9 cellular contexts compared by ENCODE assay signal in genomic region chr19:5827342-5827890, GRCh38. TPM values are rescaled to one million over a fixed set of nuclear protein-coding genes. Genes with fewer than 3 reads are reported as not detected.
A peak's percentile ranks its signal among the peaks of the same experiment; 100 is the strongest.
DNase-seq lines count a peak whose midpoint lies in the region; ATAC-seq lines count a peak whose summit lies in the region.
"Had no signal": no experiment of that assay in that cellular context is flagged by ENCODE, and none has a peak within 500 bp of the region (broad histone marks: within the 10 kb centered on the region; RNA-seq: fewer than 3 reads in every experiment).

No MANE protein-coding gene starts in this region.

- no peak for DNase-seq in T-helper 2 cell treated with Interferon-gamma antibody and Interleukin-4, amounts not matched to agents 5 μg/mL and 100 μg/mL, for 36 hours (ENCODE audit: low spot score)
- no peak for DNase-seq in T-helper 2 cell
- no peak for DNase-seq in activated T-helper 2 cell treated with anti-CD3 and anti-CD28 coated beads, Interferon-gamma antibody, Interleukin-2, Interleukin-4, amounts not matched to agents 10 μg/mL and 5 μg/mL and 100 μg/mL, durations not matched to agents 14 hours and 24 hours and 36 hours (ENCODE audit: low spot score)
- no peak for DNase-seq in immature natural killer cell
- DNase-seq in stimulated activated effector memory CD8-positive, alpha-beta T cell treated with anti-CD3 and anti-CD28 coated beads, Interleukin-12 subunit alpha, Interleukin-12 subunit beta, amount 100 ng/mL, for 72 hours (ENCODE audit: low spot score in 2 of 2): no peak
- DNase-seq in NCI-H2081 (lab: John Stamatoyannopoulos, UW): no peak
- DNase-seq in kidney glomerular epithelial cell (lab: John Stamatoyannopoulos, UW): no peak

- H3K36me3 Mint-ChIP-seq in T-helper 2 cell treated with Interferon-gamma antibody and Interleukin-4, amounts not matched to agents 5 μg/mL and 100 μg/mL, for 36 hours (ENCODE audit: low read depth): no peaks in the 10 kb centered on the region
- no peaks in the 10 kb centered on the region for H3K36me3 Mint-ChIP-seq in activated T-helper 2 cell treated with anti-CD3 and anti-CD28 coated beads, Interferon-gamma antibody, Interleukin-2, Interleukin-4, amounts not matched to agents 10 μg/mL and 5 μg/mL and 100 μg/mL, durations not matched to agents 14 hours and 24 hours and 36 hours (ENCODE audit: low read depth)
- H3K36me3 Mint-ChIP-seq in immature natural killer cell: no peaks in the 10 kb centered on the region
- H3K36me3 Mint-ChIP-seq in stimulated activated effector memory CD8-positive, alpha-beta T cell treated with anti-CD3 and anti-CD28 coated beads, Interleukin-12 subunit alpha, Interleukin-12 subunit beta, amount 100 ng/mL, for 72 hours: peaks cover 18% of the 10 kb centered on the region

- peak overlapping the region; percentile 89 for H3K4me3 Mint-ChIP-seq in T-helper 2 cell treated with Interferon-gamma antibody and Interleukin-4, amounts not matched to agents 5 μg/mL and 100 μg/mL, for 36 hours
- H3K4me3 Mint-ChIP-seq in activated T-helper 2 cell treated with anti-CD3 and anti-CD28 coated beads, Interferon-gamma antibody, Interleukin-2, Interleukin-4, amounts not matched to agents 10 μg/mL and 5 μg/mL and 100 μg/mL, durations not matched to agents 14 hours and 24 hours and 36 hours (ENCODE audit: low read depth): peak overlapping the region; percentile 88
- H3K4me3 Mint-ChIP-seq in immature natural killer cell: peak overlapping the region; percentile 81 to 93 (median 87)
- H3K4me3 Mint-ChIP-seq in stimulated activated effector memory CD8-positive, alpha-beta T cell treated with anti-CD3 and anti-CD28 coated beads, Interleukin-12 subunit alpha, Interleukin-12 subunit beta, amount 100 ng/mL, for 72 hours: peak overlapping the region; percentile 92

- no peak for ATAC-seq in stimulated activated effector memory CD8-positive, alpha-beta T cell treated with anti-CD3 and anti-CD28 coated beads, Interleukin-12 subunit alpha, Interleukin-12 subunit beta, amount 100 ng/mL, for 72 hours
- ATAC-seq in HG02588 (IDR thresholded peaks at IDR 0.05; ENCODE audit: unreplicated experiment): no peak

- intact Hi-C loops in activated T-helper 2 cell treated with anti-CD3 and anti-CD28 coated beads, Interferon-gamma antibody, Interleukin-2, Interleukin-4, amounts not matched to agents 10 μg/mL and 5 μg/mL and 100 μg/mL, durations not matched to agents 14 hours and 24 hours and 36 hours (cut with micrococcal nuclease): no loop called here

- no peaks in the 10 kb centered on the region for H3K9me3 Mint-ChIP-seq in T-helper 2 cell treated with Interferon-gamma antibody and Interleukin-4, amounts not matched to agents 5 μg/mL and 100 μg/mL, for 36 hours
- H3K9me3 Mint-ChIP-seq in activated T-helper 2 cell treated with anti-CD3 and anti-CD28 coated beads, Interferon-gamma antibody, Interleukin-2, Interleukin-4, amounts not matched to agents 10 μg/mL and 5 μg/mL and 100 μg/mL, durations not matched to agents 14 hours and 24 hours and 36 hours: no peaks in the 10 kb centered on the region
- H3K9me3 Mint-ChIP-seq in immature natural killer cell: peaks cover 0 to 1% (median 0%) of the 10 kb centered on the region in 6 donors
- H3K9me3 Mint-ChIP-seq in stimulated activated effector memory CD8-positive, alpha-beta T cell treated with anti-CD3 and anti-CD28 coated beads, Interleukin-12 subunit alpha, Interleukin-12 subunit beta, amount 100 ng/mL, for 72 hours: peaks cover 2% of the 10 kb centered on the region

- peaks cover 6% of the 10 kb centered on the region for H3K4me1 Mint-ChIP-seq in T-helper 2 cell treated with Interferon-gamma antibody and Interleukin-4, amounts not matched to agents 5 μg/mL and 100 μg/mL, for 36 hours (ENCODE audit: low read depth)
- H3K4me1 Mint-ChIP-seq in activated T-helper 2 cell treated with anti-CD3 and anti-CD28 coated beads, Interferon-gamma antibody, Interleukin-2, Interleukin-4, amounts not matched to agents 10 μg/mL and 5 μg/mL and 100 μg/mL, durations not matched to agents 14 hours and 24 hours and 36 hours (ENCODE audit: low read depth): peaks cover 5% of the 10 kb centered on the region
- H3K4me1 Mint-ChIP-seq in immature natural killer cell: peaks cover 5 to 21% of the 10 kb centered on the region in 2 donors
- peaks cover 13% of the 10 kb centered on the region for H3K4me1 Mint-ChIP-seq in stimulated activated effector memory CD8-positive, alpha-beta T cell treated with anti-CD3 and anti-CD28 coated beads, Interleukin-12 subunit alpha, Interleukin-12 subunit beta, amount 100 ng/mL, for 72 hours

- H3K27me3 Mint-ChIP-seq in T-helper 2 cell treated with Interferon-gamma antibody and Interleukin-4, amounts not matched to agents 5 μg/mL and 100 μg/mL, for 36 hours (ENCODE audit: low read depth): peaks cover 3% of the 10 kb centered on the region
- H3K27me3 Mint-ChIP-seq in activated T-helper 2 cell treated with anti-CD3 and anti-CD28 coated beads, Interferon-gamma antibody, Interleukin-2, Interleukin-4, amounts not matched to agents 10 μg/mL and 5 μg/mL and 100 μg/mL, durations not matched to agents 14 hours and 24 hours and 36 hours (ENCODE audit: low read depth): no peaks in the 10 kb centered on the region
- peaks cover 5 to 15% (median 13%) of the 10 kb centered on the region in 3 donors for H3K27me3 Mint-ChIP-seq in immature natural killer cell (ENCODE audit: low read depth in 3 of 3)

- peak overlapping the region; percentile 94 for H3K27ac Mint-ChIP-seq in T-helper 2 cell treated with Interferon-gamma antibody and Interleukin-4, amounts not matched to agents 5 μg/mL and 100 μg/mL, for 36 hours
- H3K27ac Mint-ChIP-seq in activated T-helper 2 cell treated with anti-CD3 and anti-CD28 coated beads, Interferon-gamma antibody, Interleukin-2, Interleukin-4, amounts not matched to agents 10 μg/mL and 5 μg/mL and 100 μg/mL, durations not matched to agents 14 hours and 24 hours and 36 hours: peak overlapping the region; percentile 86
- peak overlapping the region; percentile 80 to 98 (median 88) for H3K27ac Mint-ChIP-seq in immature natural killer cell
- peak overlapping the region; percentile 85 for H3K27ac Mint-ChIP-seq in stimulated activated effector memory CD8-positive, alpha-beta T cell treated with anti-CD3 and anti-CD28 coated beads, Interleukin-12 subunit alpha, Interleukin-12 subunit beta, amount 100 ng/mL, for 72 hours

RNA-seq across cellular contexts. Expression of gene FUT6, which starts 12.1 kb away (rescaled TPM):
- total RNA-seq in activated T-helper 2 cell treated with anti-CD3 and anti-CD28 coated beads, Interferon-gamma antibody, Interleukin-2, Interleukin-4, amounts not matched to agents 10 μg/mL and 5 μg/mL and 100 μg/mL, durations not matched to agents 14 hours and 24 hours and 36 hours: not detected in 2 replicates
- not detected for polyA plus RNA-seq in immature natural killer cell
- total RNA-seq: dermis blood vessel endothelial cell had no signal

RNA-seq across cellular contexts. Expression of gene NRTN, which starts 22.5 kb away (rescaled TPM):
- total RNA-seq in activated T-helper 2 cell treated with anti-CD3 and anti-CD28 coated beads, Interferon-gamma antibody, Interleukin-2, Interleukin-4, amounts not matched to agents 10 μg/mL and 5 μg/mL and 100 μg/mL, durations not matched to agents 14 hours and 24 hours and 36 hours: 0.85 and 0.87 TPM in 2 replicates
- polyA plus RNA-seq in immature natural killer cell: under 1 TPM in 1 of 3 donors, not detected in 2; 0.56 TPM

RNA-seq across cellular contexts. Expression of gene FUT3, which starts 23.8 kb away (rescaled TPM):
- total RNA-seq in activated T-helper 2 cell treated with anti-CD3 and anti-CD28 coated beads, Interferon-gamma antibody, Interleukin-2, Interleukin-4, amounts not matched to agents 10 μg/mL and 5 μg/mL and 100 μg/mL, durations not matched to agents 14 hours and 24 hours and 36 hours: not detected in 2 replicates
- polyA plus RNA-seq in immature natural killer cell: not detected
- total RNA-seq: dermis blood vessel endothelial cell had no signal

RNA-seq across cellular contexts. Expression of gene DUS3L, which starts 36.5 kb away (rescaled TPM):
- 74.0 and 84.3 TPM in 2 replicates for total RNA-seq in activated T-helper 2 cell treated with anti-CD3 and anti-CD28 coated beads, Interferon-gamma antibody, Interleukin-2, Interleukin-4, amounts not matched to agents 10 μg/mL and 5 μg/mL and 100 μg/mL, durations not matched to agents 14 hours and 24 hours and 36 hours
- 10 to 100 TPM; 21.2 to 42.5 (median 33.4) TPM for polyA plus RNA-seq in immature natural killer cell

RNA-seq across cellular contexts. Expression of gene PRR22, which starts 42.9 kb away (rescaled TPM):
- total RNA-seq in activated T-helper 2 cell treated with anti-CD3 and anti-CD28 coated beads, Interferon-gamma antibody, Interleukin-2, Interleukin-4, amounts not matched to agents 10 μg/mL and 5 μg/mL and 100 μg/mL, durations not matched to agents 14 hours and 24 hours and 36 hours: 5.7 and 6.1 TPM in 2 replicates
- polyA plus RNA-seq in immature natural killer cell: not detected
